ENCODE assay signal across 8 cellular contexts in genomic region chrX:109635151-109635550, GRCh38. TPM values are rescaled to one million over a fixed set of nuclear protein-coding genes. Genes with fewer than 3 reads are reported as not detected.
DNase-seq lines count a peak whose midpoint lies in the region; ATAC-seq and TF ChIP-seq lines count a peak whose summit lies in the region.
"Had no signal": no experiment of that assay in that cellular context is flagged by ENCODE, and none has a peak within 500 bp of the region (broad histone marks: within the 10 kb centered on the region; RNA-seq: fewer than 3 reads in every experiment).

No MANE protein-coding gene starts in this region.

- no peak overlapping the region for H4K8ac ChIP-seq in IMR-90 (ENCODE audit: low read depth in 2 of 2, low read length in 2 of 2)

- H3K56ac ChIP-seq in IMR-90 (ENCODE audit: extremely low read depth, insufficient read depth, low read length): no peak overlapping the region

- H3K4me3 Mint-ChIP-seq in CD8-positive, alpha-beta T cell: no peak overlapping the region

- WGBS in IMR-90 (ENCODE audit: extremely low coverage in 2 of 2, insufficient read length in 1 of 2), 2 experiments: no CpG with 5 or more reads among the region's 3 CpGs

- dilution Hi-C loops in IMR-90 (cut with HindIII; ENCODE audit: low sequenced_read_pairs, unreplicated experiment): no loop called here

- H2AK5ac ChIP-seq in IMR-90 (ENCODE audit: low read depth, low read length): no peak overlapping the region

- H3K4me2 ChIP-seq in IMR-90 (ENCODE audit: low read depth, low read length): no peak overlapping the region

- ATAC-seq in IMR-90 (ENCODE audit: low read depth) (0 out of 2 replicates have a peak, but pooled peaks have one; percentile 14), GM21717 (IDR thresholded peaks at IDR 0.05; ENCODE audit: unreplicated experiment) (no peak)
- ATAC-seq in CD8-positive, alpha-beta T cell: no peak

- no peaks in the 10 kb centered on the region for H3K4me1 Mint-ChIP-seq in CD8-positive, alpha-beta T cell (ENCODE audit: low read depth)

- no peaks in the 10 kb centered on the region for H3K4me1 ChIP-seq in IMR-90 (ENCODE audit: control insufficient read depth, insufficient read depth, low read length)
- H3K4me1 ChIP-seq in CD8-positive, alpha-beta T cell (ENCODE audit: insufficient read depth, low read length): no peaks in the 10 kb centered on the region

- TF ChIP-seq POLR2A in IMR-90 (IDR thresholded peaks at IDR 0.05; ENCODE audit: low read depth, low read length): no peak

- DNase-seq in GM12865 (ENCODE audit: low read depth): peak; percentile 7
- DNase-seq in IMR-90: peak; percentile 5
- peak; percentile 15 for DNase-seq in astrocyte of the hippocampus (ENCODE audit: low read depth, low spot score)
- peak; percentile 5 for DNase-seq in myocyte (ENCODE audit: low read depth)
- no peak for DNase-seq in occipital lobe (lab: John Stamatoyannopoulos, UW)
- no peak for DNase-seq in CD8-positive, alpha-beta T cell

- no peak for TF ChIP-seq RAD21 in IMR-90 (IDR thresholded peaks at IDR 0.05; ENCODE audit: low read length)

- H2BK15ac ChIP-seq in IMR-90 (ENCODE audit: low read depth, low read length): no peak overlapping the region

- no TSS peak for BruUV-seq in IMR-90 (replicated peaks; lab: Mats Ljungman, UMichigan)

- H3K9ac ChIP-seq in IMR-90 (ENCODE audit: low read depth, low read length): no peak overlapping the region

- H3K9me1 ChIP-seq in IMR-90 (ENCODE audit: insufficient read depth, low read length): no peaks in the 10 kb centered on the region

- H2BK5ac ChIP-seq in IMR-90 (ENCODE audit: low read depth, low read length, poor library complexity, severe bottlenecking): no peak overlapping the region

- no peak overlapping the region for H3K4ac ChIP-seq in IMR-90 (ENCODE audit: low read depth, low read length)

- POLR2A ChIA-PET in IMR-90 (lab: Charles Lee; ENCODE audit: unreplicated experiment): no interaction called here
- POLR2A ChIA-PET in CD8-positive, alpha-beta T cell (lab: Charles Lee): no interaction called here

- in situ Hi-C loops in IMR-90 (cut with MboI; ENCODE audit: low sequenced_read_pairs): no loop called here

- no peaks in the 10 kb centered on the region for H3K27me3 Mint-ChIP-seq in CD8-positive, alpha-beta T cell (ENCODE audit: low read depth)

- H3K4me3 ChIP-seq in GM12865 (ENCODE audit: low read depth, low read length) (no peak overlapping the region), IMR-90 (ENCODE audit: insufficient read depth, low read depth, low read length) (no peak overlapping the region)
- no peak overlapping the region for H3K4me3 ChIP-seq in CD8-positive, alpha-beta T cell (ENCODE audit: low read depth, low read length)
- H3K4me3 ChIP-seq: skin epidermis had no signal

- no peaks in the 10 kb centered on the region for H3K9me3 ChIP-seq in IMR-90 (ENCODE audit: control insufficient read depth, insufficient read depth, low read length)
- no peaks in the 10 kb centered on the region for H3K9me3 ChIP-seq in CD8-positive, alpha-beta T cell (ENCODE audit: low read length)

- peak; percentile 16 for TF ChIP-seq CTCF in GM12865 (IDR thresholded peaks at IDR 0.05; ENCODE audit: insufficient read depth, low read depth, low read length, missing control alignments)
- TF ChIP-seq CTCF in IMR-90 (conservative IDR thresholded peaks at IDR 0.05; ENCODE audit: low read depth, low read length): peak; percentile 41
- TF ChIP-seq CTCF in CD8-positive, alpha-beta T cell (IDR thresholded peaks at IDR 0.05): no peak

- intact Hi-C loops in IMR-90 (cut with micrococcal nuclease): no loop called here
- intact Hi-C loops in CD8-positive, alpha-beta T cell (cut with DNase I, micrococcal nuclease): loop anchor here in 1 of 2 experiments (2.0 kb wide), 1 partner anchor 148 kb away; no protein-coding TSS in a partner anchor

- no peaks in the 10 kb centered on the region; the same call in 1 of the 2 replicates for H3K27me3 ChIP-seq in IMR-90 (ENCODE audit: control insufficient read depth, insufficient read depth, low read length)
- H3K27me3 ChIP-seq in CD8-positive, alpha-beta T cell (ENCODE audit: insufficient read depth, low read length): no peaks in the 10 kb centered on the region

- H4K91ac ChIP-seq in IMR-90 (ENCODE audit: insufficient read depth, low read depth, low read length): no peak overlapping the region

- H3K36me3 Mint-ChIP-seq in CD8-positive, alpha-beta T cell: peaks cover 10% of the 10 kb centered on the region

- H2AFZ ChIP-seq in IMR-90 (replicated peaks; ENCODE audit: low read length, poor library complexity): no peak overlapping the region

- CTCF ChIA-PET in IMR-90 (lab: Yijun Ruan, JAX): interaction anchor here (1.0 to 1.7 kb wide), 2 partner anchors 150 to 256 kb away, joined by 3 to 4 read pairs; no protein-coding TSS in a partner anchor
- CTCF ChIA-PET in CD8-positive, alpha-beta T cell (lab: Charles Lee): interaction anchor here (0.7 to 1.3 kb wide), 4 partner anchors 12 to 154 kb away, joined by 3 to 5 read pairs (median 4); no protein-coding TSS in a partner anchor

- H3K14ac ChIP-seq in IMR-90 (replicated peaks; ENCODE audit: low read depth, low read length): no peak overlapping the region

- H2AK9ac ChIP-seq in IMR-90 (replicated peaks; ENCODE audit: low read depth, low read length, poor library complexity): no peak overlapping the region

- H3K23ac ChIP-seq in IMR-90 (ENCODE audit: low read depth, low read length): no peak overlapping the region

- H3K18ac ChIP-seq in IMR-90 (ENCODE audit: low read depth, low read length): no peak overlapping the region

- no peaks in the 10 kb centered on the region for H4K20me1 ChIP-seq in IMR-90 (ENCODE audit: insufficient read depth, low read length)

- H2BK120ac ChIP-seq in IMR-90 (ENCODE audit: low read depth, low read length): no peak overlapping the region

- no peaks in the 10 kb centered on the region for H3K79me1 ChIP-seq in IMR-90 (ENCODE audit: low read depth in 1 of 2, low read length in 2 of 2)

- no peak overlapping the region for H4K5ac ChIP-seq in IMR-90 (ENCODE audit: low read depth, low read length)

- no peak overlapping the region for H3K27ac ChIP-seq in IMR-90 (ENCODE audit: insufficient read depth, low read length)
- H3K27ac ChIP-seq in CD8-positive, alpha-beta T cell (ENCODE audit: low read depth, low read length): no peak overlapping the region
- H3K27ac ChIP-seq: skin epidermis had no signal

- H3K9me3 Mint-ChIP-seq in CD8-positive, alpha-beta T cell: no peaks in the 10 kb centered on the region

- no peaks in the 10 kb centered on the region for H3K36me3 ChIP-seq in IMR-90 (ENCODE audit: control insufficient read depth, insufficient read depth, low read length)
- H3K36me3 ChIP-seq in CD8-positive, alpha-beta T cell (ENCODE audit: insufficient read depth, low read length): no peaks in the 10 kb centered on the region

- no peak overlapping the region for H3K27ac Mint-ChIP-seq in CD8-positive, alpha-beta T cell

- no peak overlapping the region for H2BK20ac ChIP-seq in IMR-90 (ENCODE audit: low read depth, low read length)

TF ChIP-seq in IMR-90, 13 proteins besides CTCF, POLR2A, EP300 and RAD21:
- TF ChIP-seq SMC3 (IDR thresholded peaks at IDR 0.05; ENCODE audit: low read depth, low read length): 0 out of 2 replicates have a peak, but pooled peaks have one; percentile 8
- no peak for TF ChIP-seq MAFK (IDR thresholded peaks at IDR 0.05; ENCODE audit: low read depth, low read length)
- TF ChIP-seq RFX5 (IDR thresholded peaks at IDR 0.05; ENCODE audit: low read depth, low read length): no peak
TF ChIP-seq in IMR-90: peak in this region for 1.

RNA-seq across cellular contexts. Expression of gene KCNE5, which starts 10.2 kb away (rescaled TPM):
- total RNA-seq in IMR-90 (2012; rRNA removed) (0.18 and 0.28 TPM in 2 replicates), myocyte (4.6 and 9.5 TPM in 2 replicates), occipital lobe (1.9 TPM)
- 0.15 and 0.17 TPM in 2 replicates for polyA plus RNA-seq in IMR-90 (2012; rRNA removed)
- polyA plus RNA-seq in IMR-90 (2012; cell fraction: cytosol; rRNA removed): 0.05 TPM in 1 of 2 replicates, not detected in the other
- 0.88 and 1.6 TPM in 2 replicates for polyA plus RNA-seq in IMR-90 (2012; cell fraction: nucleus; rRNA removed; ENCODE audit: low replicate concordance)
- polyA plus RNA-seq in myocyte (2012): 3.3 TPM
- not detected for total RNA-seq in CD8-positive, alpha-beta T cell

Comparison
In these comparisons a context has a peak if more than half of its experiments do, and no peak if none do; other contexts are left out.
1. DNase-seq: peak in GM12865 (single experiment), IMR-90 (single experiment), astrocyte of the hippocampus (single experiment) and myocyte (single experiment); none in occipital lobe (single experiment) and CD8-positive, alpha-beta T cell (0 of 7).